Comparison of ENCODE assay signal across 8 cellular contexts in the genomic region with DNA sequence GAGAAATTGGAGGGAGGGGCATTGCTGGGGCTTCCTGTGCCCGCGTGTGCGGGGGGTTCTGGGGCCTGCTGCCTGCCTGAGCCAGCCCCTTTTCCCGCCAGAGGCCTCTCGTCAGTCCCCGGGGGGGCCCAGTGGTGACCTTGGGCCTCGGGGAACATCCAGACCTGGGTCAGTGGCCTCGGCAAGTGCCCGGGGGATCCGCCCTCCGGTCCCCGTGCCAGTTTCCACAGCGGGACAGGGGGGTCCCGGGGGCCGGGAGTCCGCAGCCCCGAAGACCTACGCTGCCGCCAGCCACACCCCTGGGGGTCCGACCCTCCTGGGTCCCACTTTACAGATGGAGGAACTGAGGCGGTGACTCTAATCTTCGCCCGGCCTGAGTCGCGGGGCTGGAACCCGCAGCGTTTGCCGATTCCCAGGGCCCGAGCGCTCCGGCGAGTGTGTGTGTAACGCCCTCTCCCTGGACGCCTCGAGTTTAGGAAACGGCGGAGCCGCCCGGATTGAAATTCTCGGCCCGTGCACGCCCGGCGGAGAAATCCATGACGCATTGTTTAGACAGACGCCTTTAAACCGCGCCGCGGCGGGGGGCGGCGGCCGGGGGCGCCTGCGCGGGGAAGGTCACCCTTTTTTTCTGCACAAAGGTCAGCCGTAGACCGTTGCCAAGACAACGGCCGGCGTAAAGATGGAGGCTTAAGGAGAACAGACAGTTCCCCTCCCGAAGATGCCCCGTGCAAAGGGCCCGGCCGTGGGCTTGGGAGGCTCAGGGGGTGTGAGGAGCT. TPM values are rescaled to one million over a fixed set of nuclear protein-coding genes. Genes with fewer than 3 reads are reported as not detected.
DNase-seq lines count a peak whose midpoint lies in the region; ATAC-seq and TF ChIP-seq lines count a peak whose summit lies in the region.

No MANE protein-coding gene starts in this region.

- no peaks in the 10 kb centered on the region; the same call in 1 of the 2 replicates for H3K27me3 ChIP-seq in BE2C
- peaks cover 7% of the 10 kb centered on the region; the same call in 1 of the 2 replicates for H3K27me3 ChIP-seq in HUES6 (ENCODE audit: control insufficient read depth, insufficient read depth, low read length)
- H3K27me3 ChIP-seq in tibial artery: peaks cover 0 to 69% of the 10 kb centered on the region in 2 donors

- H3K4me1 ChIP-seq in BE2C (no peaks in the 10 kb centered on the region), HUES6 (ENCODE audit: control insufficient read depth, insufficient read depth, low read length) (no peaks in the 10 kb centered on the region; the same call in 1 of the 2 replicates), tibial artery (peaks cover 0 to 13% (median 10%) of the 10 kb centered on the region in 4 donors)

- peak; percentile 47 for DNase-seq in BE2C
- DNase-seq in activated CD8-positive, alpha-beta T cell treated with anti-CD3 and anti-CD28 coated beads, Interleukin-2, amount 10 ng/mL, durations not matched to agents 7 days and 5 days: peak; percentile 27
- peak; percentile 76 for DNase-seq in myocyte (ENCODE audit: low read depth)
- peak in 1 of 2 donors; percentile 39 for DNase-seq in tibial artery

- peak overlapping the region; percentile 63 for H3K9ac ChIP-seq in HUES6 (ENCODE audit: low read length)

- no peaks in the 10 kb centered on the region for H3K36me3 Mint-ChIP-seq in activated CD8-positive, alpha-beta T cell treated with anti-CD3 and anti-CD28 coated beads, Interleukin-2, amount 10 ng/mL, durations not matched to agents 7 days and 5 days (ENCODE audit: low read depth)

- peak overlapping the region; percentile 51 for H3K4me3 ChIP-seq in BE2C (ENCODE audit: low read depth, low read length)
- H3K4me3 ChIP-seq in HUES6 (ENCODE audit: low read depth, low read length): peak overlapping the region; percentile 57
- H3K4me3 ChIP-seq in tibial artery: peak overlapping the region; percentile 2 to 47

- H3K27me3 Mint-ChIP-seq in activated CD8-positive, alpha-beta T cell treated with anti-CD3 and anti-CD28 coated beads, Interleukin-2, amount 10 ng/mL, durations not matched to agents 7 days and 5 days (ENCODE audit: low read depth): peaks cover 30% of the 10 kb centered on the region

- no peaks in the 10 kb centered on the region for H3K36me3 ChIP-seq in BE2C
- H3K36me3 ChIP-seq in HUES6 (ENCODE audit: control insufficient read depth, insufficient read depth, low read length): no peaks in the 10 kb centered on the region
- H3K36me3 ChIP-seq in tibial artery: no peaks in the 10 kb centered on the region

- H3K4me1 Mint-ChIP-seq in activated CD8-positive, alpha-beta T cell treated with anti-CD3 and anti-CD28 coated beads, Interleukin-2, amount 10 ng/mL, durations not matched to agents 7 days and 5 days (ENCODE audit: low read depth): no peaks in the 10 kb centered on the region

- intact Hi-C loops in tibial artery (cut with DNase I; ENCODE audit: low total_unique reads): no loop called here

- TF ChIP-seq CTCF in BE2C (IDR thresholded peaks at IDR 0.05; ENCODE audit: low read depth, low read length) (no peak), tibial artery (IDR thresholded peaks at IDR 0.05) (no peak)

- H3K9me3 ChIP-seq in BE2C: no peaks in the 10 kb centered on the region
- no peaks in the 10 kb centered on the region for H3K9me3 ChIP-seq in HUES6 (ENCODE audit: control insufficient read depth, insufficient read depth, low read depth, low read length)
- no peaks in the 10 kb centered on the region for H3K9me3 ChIP-seq in tibial artery

- H3K9me3 Mint-ChIP-seq in activated CD8-positive, alpha-beta T cell treated with anti-CD3 and anti-CD28 coated beads, Interleukin-2, amount 10 ng/mL, durations not matched to agents 7 days and 5 days (ENCODE audit: insufficient read depth): no peaks in the 10 kb centered on the region

- H3K27ac Mint-ChIP-seq in activated CD8-positive, alpha-beta T cell treated with anti-CD3 and anti-CD28 coated beads, Interleukin-2, amount 10 ng/mL, durations not matched to agents 7 days and 5 days: no peak overlapping the region

- CTCF ChIA-PET in activated CD8-positive, alpha-beta T cell treated with anti-CD3 and anti-CD28 coated beads, Interleukin-2, amount 10 ng/mL, durations not matched to agents 7 days and 5 days (lab: Charles Lee): no interaction called here

- H3K27ac ChIP-seq in HUES6 (ENCODE audit: low read depth, low read length) (0 out of 2 replicates have a peak overlapping the region, but pooled peaks have one; percentile 45), tibial artery (no peak overlapping the region)

- POLR2A ChIA-PET in activated CD8-positive, alpha-beta T cell treated with anti-CD3 and anti-CD28 coated beads, Interleukin-2, amount 10 ng/mL, durations not matched to agents 7 days and 5 days (lab: Charles Lee): no interaction called here

- ATAC-seq in activated CD8-positive, alpha-beta T cell treated with anti-CD3 and anti-CD28 coated beads, Interleukin-2, amount 10 ng/mL, durations not matched to agents 7 days and 5 days: peak; percentile 74
- ATAC-seq in esophagus mucosa (peak; percentile 75), HG02852 (IDR thresholded peaks at IDR 0.05; ENCODE audit: unreplicated experiment) (no peak), GM19023 (IDR thresholded peaks at IDR 0.05; ENCODE audit: unreplicated experiment) (no peak)

- H3K4me3 Mint-ChIP-seq in activated CD8-positive, alpha-beta T cell treated with anti-CD3 and anti-CD28 coated beads, Interleukin-2, amount 10 ng/mL, durations not matched to agents 7 days and 5 days: no peak overlapping the region

RNA-seq across cellular contexts. Expression of gene EFNA2, which starts 39.3 kb away (rescaled TPM):
- polyA plus RNA-seq in BE2C (2012; ENCODE audit: insufficient read depth, insufficient read length, low read depth): 2.7 TPM
- total RNA-seq in activated CD8-positive, alpha-beta T cell treated with anti-CD3 and anti-CD28 coated beads, Interleukin-2, amount 10 ng/mL, durations not matched to agents 7 days and 5 days: not detected
- total RNA-seq in esophagus mucosa (0.40 TPM), myocyte (not detected in 2 replicates)
- polyA plus RNA-seq in myocyte (2012): 0.35 TPM

RNA-seq across cellular contexts. Expression of gene FAM174C, which starts 49.6 kb away (rescaled TPM):
- polyA plus RNA-seq in BE2C (2012; ENCODE audit: insufficient read depth, insufficient read length, low read depth): 224 TPM
- 10 to 100 TPM; 57.1 TPM for total RNA-seq in activated CD8-positive, alpha-beta T cell treated with anti-CD3 and anti-CD28 coated beads, Interleukin-2, amount 10 ng/mL, durations not matched to agents 7 days and 5 days
- 41.2 TPM for total RNA-seq in esophagus mucosa
- 33.8 and 55.3 TPM in 2 replicates for total RNA-seq in myocyte
- 66.6 TPM for polyA plus RNA-seq in myocyte (2012)

RNA-seq across cellular contexts. Expression of gene CIRBP, which starts 55.8 kb away (rescaled TPM):
- polyA plus RNA-seq in BE2C (2012; ENCODE audit: insufficient read depth, insufficient read length, low read depth): 385 TPM
- total RNA-seq in activated CD8-positive, alpha-beta T cell treated with anti-CD3 and anti-CD28 coated beads, Interleukin-2, amount 10 ng/mL, durations not matched to agents 7 days and 5 days: 100 to 1,000 TPM; 172 to 195 TPM
- total RNA-seq in esophagus mucosa: 172 TPM
- 441 and 497 TPM in 2 replicates for total RNA-seq in myocyte
- 414 TPM for polyA plus RNA-seq in myocyte (2012)

RNA-seq across cellular contexts. Expression of gene NDUFS7, which starts 58.7 kb away (rescaled TPM):
- polyA plus RNA-seq in BE2C (2012; ENCODE audit: insufficient read depth, insufficient read length, low read depth): 569 TPM
- total RNA-seq in activated CD8-positive, alpha-beta T cell treated with anti-CD3 and anti-CD28 coated beads, Interleukin-2, amount 10 ng/mL, durations not matched to agents 7 days and 5 days: 100 to 1,000 TPM; 122 to 127 TPM
- 120 TPM for total RNA-seq in esophagus mucosa
- 104 and 124 TPM in 2 replicates for total RNA-seq in myocyte
- 81.6 TPM for polyA plus RNA-seq in myocyte (2012)

Comparison
In these comparisons a context has a peak if more than half of its experiments do, and no peak if none do; other contexts are left out.
1. ATAC-seq: peak in activated CD8-positive, alpha-beta T cell treated with anti-CD3 and anti-CD28 coated beads, Interleukin-2, amount 10 ng/mL, durations not matched to agents 7 days and 5 days (single experiment) and esophagus mucosa (single experiment); none in HG02852 (single experiment) and GM19023 (single experiment).
2. Peak in every context shown above with its lines, with median percentiles within 50 percentile points of each other: H3K4me3 ChIP-seq.